ENCODE assay signal across 12 cellular contexts in genomic region chr12:117686911-117687377, GRCh38.
DNase-seq lines count a peak whose midpoint lies in the region; ATAC-seq and TF ChIP-seq lines count a peak whose summit lies in the region.
"Had no signal": no experiment of that assay in that cellular context is flagged by ENCODE, and none has a peak within 500 bp of the region (broad histone marks: within the 10 kb centered on the region; RNA-seq: fewer than 3 reads in every experiment).

No MANE protein-coding gene starts in this region.

- H2AFZ ChIP-seq in HCT116 (ENCODE audit: low read depth, low read length, poor library complexity, severe bottlenecking) (no peak overlapping the region), OCI-LY7 (ENCODE audit: low read length) (no peak overlapping the region)

- H4K20me1 ChIP-seq in HCT116 (ENCODE audit: insufficient read depth), result peaks cover 3% of the 10 kb centered on the region; the same call in 1 of the 2 replicates
- no peaks in the 10 kb centered on the region for H4K20me1 ChIP-seq in OCI-LY7 (ENCODE audit: insufficient read depth, low read length)

- CTCF ChIA-PET in HCT116 (lab: Charles Lee), result interaction anchor here (1.1 to 3.8 kb wide), 2 partner anchors 15 to 320 kb away, joined by 5 to 11 read pairs; no protein-coding TSS in a partner anchor
- CTCF ChIA-PET in OCI-LY7 (lab: Charles Lee; ENCODE audit: unreplicated experiment), result no interaction called here

- H3K27me3 ChIP-seq in HCT116 (ENCODE audit: insufficient read depth, low read length) (peaks cover 29% of the 10 kb centered on the region; the same call in 1 of the 2 replicates), adipocyte (replicated peaks; ENCODE audit: control insufficient read depth, insufficient read depth, low read length) (peaks cover 13% of the 10 kb centered on the region)

- no TSS peak for BruUV-seq in HCT116 (replicated peaks; lab: Mats Ljungman, UMichigan)
- BruUV-seq in OCI-LY7 (replicated peaks; lab: Mats Ljungman, UMichigan), result no TSS peak

- RAD21 ChIA-PET in HCT116 (lab: Charles Lee; ENCODE audit: low non-redundant PET in 1 of 2, low total read pairs in 2 of 2, uncharacterized antibody in 2 of 2, unreplicated experiment in 2 of 2), result no interaction called here

- ATAC-seq in HCT116, result peak; percentile 95
- ATAC-seq in GM21737 (IDR thresholded peaks at IDR 0.05; ENCODE audit: unreplicated experiment), result no peak

- TF ChIP-seq POLR2A in HCT116 (IDR thresholded peaks at IDR 0.05; ENCODE audit: borderline replicate concordance, extremely low read depth, insufficient read depth, insufficient read length) (no peak), lower leg skin (IDR thresholded peaks at IDR 0.05) (no peak)

- H3K27ac ChIP-seq in HCT116 (ENCODE audit: low read depth, low read length), result 0 out of 2 replicates have a peak overlapping the region, but pooled peaks have one; percentile 7
- no peak overlapping the region for H3K27ac ChIP-seq in OCI-LY7 (ENCODE audit: low read depth, low read length, poor library complexity, severe bottlenecking)

- H3K9me3 ChIP-seq in HCT116 (ENCODE audit: control insufficient read depth in 1 of 2, insufficient read depth in 1 of 2, low read depth in 1 of 2, low read length in 2 of 2) (no peaks in the 10 kb centered on the region), adipocyte (ENCODE audit: control insufficient read depth, low read length) (no peaks in the 10 kb centered on the region), OCI-LY7 (ENCODE audit: low read length) (no peaks in the 10 kb centered on the region)

- TF ChIP-seq CTCF in HCT116 (IDR thresholded peaks at IDR 0.05 in 2 of 3, conservative IDR thresholded peaks at IDR 0.05 in 1 of 3; ENCODE audit: borderline replicate concordance in 1 of 3, insufficient read depth in 1 of 3, low read depth in 2 of 3, low read length in 2 of 3) (no peak), lower leg skin (IDR thresholded peaks at IDR 0.05) (no peak), OCI-LY7 (conservative IDR thresholded peaks at IDR 0.05; ENCODE audit: low read length) (no peak)

- H3K4me3 ChIP-seq in HCT116 (replicated peaks in 1 of 2; ENCODE audit: low read depth in 1 of 2, low read length in 2 of 2) (no peak overlapping the region), adipocyte (ENCODE audit: low read length) (peak overlapping the region; percentile 29), lower leg skin (ENCODE audit: low read depth, poor library complexity, severe bottlenecking) (no peak overlapping the region), OCI-LY7 (ENCODE audit: low read depth, low read length, poor library complexity, severe bottlenecking) (no peak overlapping the region)

- H3K9me2 ChIP-seq in HCT116 (ENCODE audit: insufficient read depth), result no peaks in the 10 kb centered on the region
- no peaks in the 10 kb centered on the region for H3K9me2 ChIP-seq in OCI-LY7 (ENCODE audit: insufficient read depth, low read length)

- DNase-seq in 8988T, result peak; percentile 37
- DNase-seq in HCT116 (ENCODE audit: low read depth, low spot score), result peak; percentile 76
- DNase-seq in adipocyte (ENCODE audit: low read depth), result no peak
- DNase-seq in lower leg skin (ENCODE audit: low spot score in 2 of 2), result peak; percentile 37 to 95
- DNase-seq in NCI-H345 treated with DMSO at 0.1 percent for 48 hours (lab: John Stamatoyannopoulos, UW; ENCODE audit: unreplicated experiment), result no peak
- no peak for DNase-seq in NCI-H226
- DNase-seq in OCI-LY7 (ENCODE audit: low spot score), result no peak
- DNase-seq: activated T-cell treated with anti-CD3 and anti-CD28 coated beads, Interleukin-2, amount 50 U/mL, for 24 hours; CD4-positive, CD25-positive, alpha-beta regulatory T cell; mammary epithelial cell; stimulated activated CD4-positive, alpha-beta T cell treated with anti-CD3 and anti-CD28 coated beads, Interleukin-4, amount 100 ng/mL, for 24 hours had no signal

- TF ChIP-seq RAD21 in HCT116 (IDR thresholded peaks at IDR 0.05; ENCODE audit: low read depth), result no peak

- intact Hi-C loops in HCT116 (cut with micrococcal nuclease), result no loop called here
- intact Hi-C loops in lower leg skin (cut with DNase I; ENCODE audit: low total_unique reads), result no loop called here
- intact Hi-C loops in OCI-LY7 (cut with micrococcal nuclease; ENCODE audit: unreplicated experiment), result no loop called here

- peak overlapping the region; percentile 52 for H3K4me2 ChIP-seq in HCT116 (ENCODE audit: low read length)
- H3K4me2 ChIP-seq in OCI-LY7 (ENCODE audit: low read length), result no peak overlapping the region

- POLR2A ChIA-PET in HCT116 (lab: Charles Lee) (no interaction called here), OCI-LY7 (lab: Charles Lee) (no interaction called here)

- H3K79me2 ChIP-seq in HCT116 (ENCODE audit: insufficient read depth, low read length) (no peaks in the 10 kb centered on the region), OCI-LY7 (ENCODE audit: insufficient read depth, low read depth, low read length) (no peaks in the 10 kb centered on the region)

- peaks cover 23 to 31% of the 10 kb centered on the region in 2 experiments for H3K4me1 ChIP-seq in HCT116 (ENCODE audit: control insufficient read depth in 1 of 2, insufficient read depth in 2 of 2, low read length in 2 of 2)
- H3K4me1 ChIP-seq in adipocyte (ENCODE audit: control insufficient read depth, insufficient read depth, low read length), result peaks cover 34% of the 10 kb centered on the region
- no peaks in the 10 kb centered on the region for H3K4me1 ChIP-seq in OCI-LY7 (ENCODE audit: insufficient read depth, low read length, poor library complexity, severe bottlenecking)

- H3K36me3 ChIP-seq in HCT116 (ENCODE audit: control insufficient read depth in 1 of 2, insufficient read depth in 2 of 2, low read length in 2 of 2) (no peaks in the 10 kb centered on the region), adipocyte (ENCODE audit: control insufficient read depth, insufficient read depth, low read length, severe bottlenecking) (no peaks in the 10 kb centered on the region), OCI-LY7 (ENCODE audit: insufficient read depth, low read length) (no peaks in the 10 kb centered on the region)

- 17 to 27% methylated on average over 8 of the region's 8 CpGs for WGBS in lower leg skin, 2 donors

- H3K9ac ChIP-seq in HCT116 (ENCODE audit: low read length) (peak overlapping the region; percentile 8; the same call in 1 of the 2 replicates), adipocyte (ENCODE audit: low read length) (no peak overlapping the region)

TF ChIP-seq in HCT116, 20 proteins besides CTCF, POLR2A, EP300 and RAD21 (continues in another document):
- TF ChIP-seq ELF1 (IDR thresholded peaks at IDR 0.05; ENCODE audit: borderline replicate concordance, low read depth), result no peak
- TF ChIP-seq SP1 (IDR thresholded peaks at IDR 0.05; ENCODE audit: low read depth), result peak; percentile 80
- 0 out of 2 replicates have a peak, but pooled peaks have one; percentile 36 for TF ChIP-seq EGR1 (IDR thresholded peaks at IDR 0.05; ENCODE audit: low read depth)
- TF ChIP-seq JUND (IDR thresholded peaks at IDR 0.05), result peak; percentile 92
- TF ChIP-seq ATF3 (IDR thresholded peaks at IDR 0.05), result no peak; the same call in 1 of the 2 replicates
- peak; percentile 20; the same call in 1 of the 2 replicates for TF ChIP-seq POLR2AphosphoS5 (IDR thresholded peaks at IDR 0.05; ENCODE audit: low read depth, low read length)
- no peak for TF ChIP-seq ZFX (IDR thresholded peaks at IDR 0.05)
- no peak for TF ChIP-seq ZNF274 (IDR thresholded peaks at IDR 0.05; ENCODE audit: low read depth, low read length)
- TF ChIP-seq MAX (IDR thresholded peaks at IDR 0.05), result no peak
- no peak for TF ChIP-seq REST (IDR thresholded peaks at IDR 0.05; ENCODE audit: low read depth)
- peak; percentile 96 for TF ChIP-seq FOSL1 (IDR thresholded peaks at IDR 0.05; ENCODE audit: low read depth)
- TF ChIP-seq EZH2 (IDR thresholded peaks at IDR 0.05), result no peak
- TF ChIP-seq YY1 (IDR thresholded peaks at IDR 0.05; ENCODE audit: extremely low read depth, insufficient replicate concordance, low read depth, low read length), result no peak
- no peak for TF ChIP-seq SRF (IDR thresholded peaks at IDR 0.05; ENCODE audit: low read depth)
- TF ChIP-seq EZH2phosphoT487 (IDR thresholded peaks at IDR 0.05; ENCODE audit: borderline replicate concordance), result no peak
- 0 out of 2 replicates have a peak, but pooled peaks have one; percentile 19 for TF ChIP-seq SIN3A (IDR thresholded peaks at IDR 0.05; ENCODE audit: low read depth)
- TF ChIP-seq TCF7L2 (IDR thresholded peaks at IDR 0.05; ENCODE audit: borderline replicate concordance, extremely low read depth, insufficient read depth, insufficient read length), result peak; percentile 45

Comparison
In these comparisons a context has a peak if more than half of its experiments do, and no peak if none do; other contexts are left out.
1. DNase-seq: peak in 8988T (single experiment), HCT116 (single experiment) and lower leg skin (2 of 2); none in adipocyte (single experiment), NCI-H345 treated with DMSO at 0.1 percent for 48 hours (single experiment), NCI-H226 (single experiment) and OCI-LY7 (single experiment).